Comparison of ENCODE assay signal across 1 cellular context in genomic region chr2:28993211-28993960, GRCh38.
TF ChIP-seq lines count a peak whose summit lies in the region.

No MANE protein-coding gene starts in this region.

TF ChIP-seq in HCT116, 20 proteins besides CTCF, POLR2A, EP300 and RAD21 (continued from another document):
- TF ChIP-seq ATF3 (IDR thresholded peaks at IDR 0.05) (no peak), EGR1 (IDR thresholded peaks at IDR 0.05; ENCODE audit: low read depth) (no peak), FOSL1 (IDR thresholded peaks at IDR 0.05; ENCODE audit: low read depth) (no peak), ZBTB33 (IDR thresholded peaks at IDR 0.05; ENCODE audit: extremely low read depth, insufficient replicate concordance, low read length) (no peak), SRF (IDR thresholded peaks at IDR 0.05; ENCODE audit: low read depth) (no peak), CBX3 (IDR thresholded peaks at IDR 0.05; ENCODE audit: low read depth) (no peak), ELF1 (IDR thresholded peaks at IDR 0.05; ENCODE audit: borderline replicate concordance, low read depth) (no peak)
TF ChIP-seq in HCT116: peak in this region for 0.
